Comparison of ENCODE assay signal across 17 cellular contexts in the genomic region with DNA sequence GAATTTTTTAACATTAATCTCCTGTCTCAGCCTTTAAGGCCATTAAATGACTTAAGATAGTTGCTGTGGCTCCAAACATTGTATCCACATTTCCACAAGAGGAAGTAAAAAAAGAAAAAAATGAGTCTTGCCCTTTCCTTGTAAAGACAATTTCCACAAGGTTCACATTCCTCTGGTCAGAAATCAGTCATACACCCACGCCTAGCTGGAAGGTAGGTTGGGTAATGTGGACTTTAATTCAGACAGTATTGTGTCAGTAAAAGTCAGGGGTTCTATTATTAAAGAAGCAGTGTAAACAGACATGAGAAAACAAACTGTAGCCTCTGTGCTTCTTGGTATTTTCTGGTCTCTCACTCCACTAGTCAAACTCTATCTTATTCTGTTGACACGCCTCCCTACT.
A peak's percentile ranks its signal among the peaks of the same experiment; 100 is the strongest.
DNase-seq lines count a peak whose midpoint lies in the region; ATAC-seq and TF ChIP-seq lines count a peak whose summit lies in the region.
"Had no signal": no experiment of that assay in that cellular context is flagged by ENCODE, and none has a peak within 500 bp of the region (broad histone marks: within the 10 kb centered on the region; RNA-seq: fewer than 3 reads in every experiment).

No MANE protein-coding gene starts in this region.

- H3K9me3 ChIP-seq in breast epithelium = no peaks in the 10 kb centered on the region
- H3K9me3 ChIP-seq in stomach = peaks cover 0 to 8% (median 0%) of the 10 kb centered on the region in 4 donors
- H3K9me3 ChIP-seq: SJSA1 had no signal

- CTCF ChIA-PET in MCF 10A (lab: Yijun Ruan, JAX) = no interaction called here

- H3K4me3 ChIP-seq in breast epithelium (no peak overlapping the region), stomach (no peak overlapping the region)
- H3K4me3 ChIP-seq: SJSA1 had no signal

- no peaks in the 10 kb centered on the region for H3K4me1 ChIP-seq in breast epithelium
- H3K4me1 ChIP-seq in stomach = no peaks in the 10 kb centered on the region
- H3K4me1 ChIP-seq: SJSA1 had no signal

- WGBS in stomach, 5 donors = 47 to 64% (median 54%) methylated on average over 2 of the region's 2 CpGs

- intact Hi-C loops in MCF 10A (cut with micrococcal nuclease) (no loop called here), breast epithelium (cut with DNase I; ENCODE audit: low total_unique reads) (no loop called here), left ventricle myocardium superior (cut with micrococcal nuclease) (loop anchor here (5.0 kb wide), 1 partner anchor 392 kb away; no protein-coding TSS in a partner anchor), stomach (cut with DNase I; ENCODE audit: low total_unique reads) (no loop called here)

- DNase-seq in MCF 10A (ENCODE audit: unreplicated experiment) (peak; percentile 28), breast epithelium (ENCODE audit: low spot score in 2 of 2) (no peak), astrocyte of the hippocampus (ENCODE audit: low read depth, low spot score) (peak; percentile 1), kidney glomerular epithelial cell (lab: John Stamatoyannopoulos, UW) (peak; percentile 11), left ventricle myocardium superior (no peak), stomach (no peak), NOMO-1 treated with DMSO at 0.1 percent for 48 hours (lab: John Stamatoyannopoulos, UW; ENCODE audit: unreplicated experiment) (no peak)
- DNase-seq: COR-L47, DMS79, GDM1, Kasumi-1, NCI-H1436, NCI-H2081, NCI-H524, RPMI8226 had no signal

- peaks cover 7% of the 10 kb centered on the region for H3K9me3 Mint-ChIP-seq in MCF 10A (ENCODE audit: unreplicated experiment)

- TF ChIP-seq CTCF in MCF 10A (IDR thresholded peaks at IDR 0.05; ENCODE audit: unreplicated experiment) (no peak), breast epithelium (IDR thresholded peaks at IDR 0.05) (no peak), stomach (IDR thresholded peaks at IDR 0.05) (no peak)

- POLR2A ChIA-PET in MCF 10A (lab: Yijun Ruan, JAX) = no interaction called here

- no peak for ATAC-seq in left ventricle myocardium superior
- no peak for ATAC-seq in HG03280 (IDR thresholded peaks at IDR 0.05; ENCODE audit: unreplicated experiment)

- no peak overlapping the region for H3K4me3 Mint-ChIP-seq in MCF 10A (ENCODE audit: unreplicated experiment)

- H3K27ac ChIP-seq in breast epithelium (no peak overlapping the region), stomach (no peak overlapping the region)
- H3K27ac ChIP-seq: SJSA1 had no signal

- H3K36me3 ChIP-seq in breast epithelium (no peaks in the 10 kb centered on the region), stomach (no peaks in the 10 kb centered on the region)
- H3K36me3 ChIP-seq: SJSA1 had no signal

- no peaks in the 10 kb centered on the region for H3K36me3 Mint-ChIP-seq in MCF 10A (ENCODE audit: insufficient read depth, unreplicated experiment)

- no peak for TF ChIP-seq EP300 in stomach (IDR thresholded peaks at IDR 0.05)

- H3K27me3 Mint-ChIP-seq in MCF 10A (ENCODE audit: insufficient read depth, unreplicated experiment) = no peaks in the 10 kb centered on the region

- no peaks in the 10 kb centered on the region for H3K4me1 Mint-ChIP-seq in MCF 10A (ENCODE audit: insufficient read depth, unreplicated experiment)

- no TSS peak for BruUV-seq in MCF 10A (replicated peaks; lab: Mats Ljungman, UMichigan)

- TF ChIP-seq POLR2A in breast epithelium (IDR thresholded peaks at IDR 0.05) = no peak
- TF ChIP-seq POLR2A in stomach (IDR thresholded peaks at IDR 0.05) = no peak

- no peaks in the 10 kb centered on the region for H3K27me3 ChIP-seq in breast epithelium
- no peaks in the 10 kb centered on the region for H3K27me3 ChIP-seq in stomach
- H3K27me3 ChIP-seq: SJSA1 had no signal

- H3K27ac Mint-ChIP-seq in MCF 10A (ENCODE audit: low read depth, unreplicated experiment) = no peak overlapping the region

Comparison
In these comparisons a context has a peak if more than half of its experiments do, and no peak if none do; other contexts are left out.
1. DNase-seq: peak in MCF 10A (single experiment), astrocyte of the hippocampus (single experiment) and kidney glomerular epithelial cell (single experiment); none in breast epithelium (0 of 2), left ventricle myocardium superior (single experiment), stomach (single experiment) and NOMO-1 treated with DMSO at 0.1 percent for 48 hours (single experiment).